Comparison of ENCODE assay signal across 8 cellular contexts in genomic region chr5:115262066-115262404, GRCh38. TPM values are rescaled to one million over a fixed set of nuclear protein-coding genes. Genes with fewer than 3 reads are reported as not detected.
A peak's percentile ranks its signal among the peaks of the same experiment; 100 is the strongest.
DNase-seq lines count a peak whose midpoint lies in the region; ATAC-seq and TF ChIP-seq lines count a peak whose summit lies in the region.

No MANE protein-coding gene starts in this region.

- peak overlapping the region; percentile 91 to 94 for H3K27ac Mint-ChIP-seq in natural killer cell

- no peaks in the 10 kb centered on the region for H3K27me3 Mint-ChIP-seq in natural killer cell (ENCODE audit: low read depth in 2 of 2)

- intact Hi-C loops in natural killer cell (cut with micrococcal nuclease), result loop anchor here (5.0 kb wide), 1 partner anchor 160 kb away; no protein-coding TSS in a partner anchor

- H3K4me1 Mint-ChIP-seq in natural killer cell, result peaks cover 50 to 54% of the 10 kb centered on the region in 2 donors

- peak; percentile 17 for ATAC-seq in GM18520 (IDR thresholded peaks at IDR 0.05; ENCODE audit: unreplicated experiment)
- peak; percentile 42 for ATAC-seq in HG02981 (IDR thresholded peaks at IDR 0.05; ENCODE audit: unreplicated experiment)
- peak; percentile 49 for ATAC-seq in RWPE2 (ENCODE audit: low read depth)
- peak; percentile 14 to 30 (median 24) for ATAC-seq in natural killer cell

- no peaks in the 10 kb centered on the region for H3K36me3 ChIP-seq in ACC112 (ENCODE audit: insufficient read depth, low read length)
- 0 out of 2 replicates have a peak, but pooled peaks cover 4% of the 10 kb centered on the region for H3K36me3 ChIP-seq in RWPE2 (ENCODE audit: low read depth)

- H3K9me3 Mint-ChIP-seq in natural killer cell, result no peaks in the 10 kb centered on the region

- peaks cover 47% of the 10 kb centered on the region for H3K79me2 ChIP-seq in ACC112 (ENCODE audit: control insufficient read depth, insufficient read depth, low read length, unreplicated experiment)

- H3K36me3 Mint-ChIP-seq in natural killer cell, result peaks cover 6% of the 10 kb centered on the region

- no peaks in the 10 kb centered on the region for H3K27me3 ChIP-seq in ACC112 (ENCODE audit: insufficient read depth, low read length)
- H3K27me3 ChIP-seq in RWPE2 (ENCODE audit: insufficient read depth, poor library complexity, severe bottlenecking), result no peaks in the 10 kb centered on the region

- peak overlapping the region; percentile 67 for H3K27ac ChIP-seq in ACC112 (ENCODE audit: low read depth, low read length)
- peak overlapping the region; percentile 74 for H3K27ac ChIP-seq in RWPE2 (ENCODE audit: poor library complexity, severe bottlenecking)

- no peaks in the 10 kb centered on the region for H3K9me3 ChIP-seq in RWPE2 (ENCODE audit: severe bottlenecking)

- peak overlapping the region; percentile 98 for H2AFZ ChIP-seq in ACC112 (ENCODE audit: low read length, unreplicated experiment)

- peak overlapping the region; percentile 92 for H3K4me3 Mint-ChIP-seq in natural killer cell

- peaks cover 30% of the 10 kb centered on the region for H3K4me1 ChIP-seq in ACC112 (ENCODE audit: control insufficient read depth, insufficient read depth, low read length, unreplicated experiment)
- H3K4me1 ChIP-seq in RWPE2 (ENCODE audit: insufficient read depth, poor library complexity, severe bottlenecking), result peaks cover 14% of the 10 kb centered on the region

- peak overlapping the region; percentile 92 for H3K4me3 ChIP-seq in ACC112 (ENCODE audit: low read depth, low read length)
- H3K4me3 ChIP-seq in RWPE2 (ENCODE audit: severe bottlenecking), result peak overlapping the region; percentile 65

- no peak for TF ChIP-seq CTCF in RWPE2 (IDR thresholded peaks at IDR 0.05; ENCODE audit: poor library complexity, severe bottlenecking)
- TF ChIP-seq CTCF in natural killer cell (IDR thresholded peaks at IDR 0.05), result no peak

- no peak for TF ChIP-seq POLR2A in erythroblast (IDR thresholded peaks at IDR 0.05; ENCODE audit: low read length)

- DNase-seq in RWPE2 (ENCODE audit: low spot score) (no peak), erythroblast (lab: John Stamatoyannopoulos, UW) (peak; percentile 58 to 65), natural killer cell (no peak), NCI-H128 (lab: John Stamatoyannopoulos, UW; ENCODE audit: unreplicated experiment) (no peak), COLO829 (ENCODE audit: low spot score) (no peak)

RNA-seq across cellular contexts. Expression of gene PGGT1B, which starts 0.6 kb away (rescaled TPM):
- total RNA-seq in natural killer cell, result 10 to 100 TPM; 39.5 to 60.1 (median 46.1) TPM

RNA-seq across cellular contexts. Expression of gene CCDC112, which starts 34.4 kb away (rescaled TPM):
- total RNA-seq in natural killer cell, result 1 to 10 TPM; 2.5 to 3.7 (median 3.1) TPM

Comparison
In these comparisons a context has a peak if more than half of its experiments do, and no peak if none do; other contexts are left out.
1. DNase-seq: peak in erythroblast (2 of 2); none in RWPE2 (single experiment), natural killer cell (single experiment), NCI-H128 (single experiment) and COLO829 (single experiment).
2. Peak in every context shown above with its lines, with median percentiles within 50 percentile points of each other: ATAC-seq.